Comparison of ENCODE assay signal across 28 cellular contexts in the genomic region with DNA sequence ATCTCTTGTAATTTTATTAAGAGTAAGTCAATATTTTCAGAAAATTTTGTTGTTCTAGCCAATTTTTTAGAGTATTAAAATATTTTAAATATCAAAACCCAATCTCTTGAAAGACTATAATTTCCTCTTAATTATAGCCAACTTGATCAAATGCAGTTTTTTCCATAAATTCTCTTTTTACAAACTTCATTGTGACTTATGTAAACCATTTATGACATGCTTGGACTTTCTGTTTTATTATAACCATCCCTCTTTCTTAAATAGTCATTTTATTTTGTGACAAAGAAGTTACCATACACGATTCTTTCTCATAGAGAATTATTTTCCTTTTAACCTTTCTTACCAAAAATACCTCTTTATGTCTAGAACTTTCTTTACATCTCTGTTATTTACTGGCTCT.
"Had no signal": no experiment of that assay in that cellular context is flagged by ENCODE, and none has a peak within 500 bp of the region (broad histone marks: within the 10 kb centered on the region; RNA-seq: fewer than 3 reads in every experiment).

No MANE protein-coding gene starts in this region.

- H3K27ac ChIP-seq: coronary artery, SK-N-MC had no signal

- H3K36me3 Mint-ChIP-seq: activated CD4-positive, alpha-beta memory T cell treated with anti-CD3 and anti-CD28 coated beads for 36 hours; activated naive CD8-positive, alpha-beta T cell treated with anti-CD3 and anti-CD28 coated beads for 36 hours; T-cell had no signal

- H3K4me1 Mint-ChIP-seq: activated B cell treated with CpG ODN at 0.5 μM for 24 hours; activated CD4-positive, alpha-beta T cell treated with anti-CD3 and anti-CD28 coated beads, Interleukin-2, amount 10 ng/mL, durations not matched to agents 7 days and 5 days; activated naive CD8-positive, alpha-beta T cell treated with anti-CD3 and anti-CD28 coated beads for 36 hours; activated T-helper 17 cell treated with anti-CD3 and anti-CD28 coated beads, Interleukin-2, amount 50 U/mL, for 72 hours; T-cell had no signal

- ATAC-seq: activated T-helper 17 cell treated with anti-CD3 and anti-CD28 coated beads, Interleukin-2, amount 50 U/mL, for 72 hours; Panc1; Right ventricle myocardium inferior; T-cell had no signal

- H3K4me3 ChIP-seq: coronary artery, SK-N-MC had no signal

- H3K4me3 Mint-ChIP-seq: activated B cell treated with CpG ODN at 0.5 μM for 24 hours; activated CD4-positive, alpha-beta memory T cell treated with anti-CD3 and anti-CD28 coated beads for 36 hours; activated CD4-positive, alpha-beta T cell treated with anti-CD3 and anti-CD28 coated beads, Interleukin-2, amount 10 ng/mL, durations not matched to agents 7 days and 5 days; activated naive CD4-positive, alpha-beta T cell treated with anti-CD3 and anti-CD28 coated beads for 36 hours; activated naive CD8-positive, alpha-beta T cell treated with anti-CD3 and anti-CD28 coated beads for 36 hours; activated T-helper 17 cell treated with anti-CD3 and anti-CD28 coated beads, Interleukin-2, amount 50 U/mL, for 72 hours; T-cell had no signal

- H3K27ac Mint-ChIP-seq: activated B cell treated with CpG ODN at 0.5 μM for 24 hours; activated CD4-positive, alpha-beta memory T cell treated with anti-CD3 and anti-CD28 coated beads for 36 hours; activated CD4-positive, alpha-beta T cell treated with anti-CD3 and anti-CD28 coated beads, Interleukin-2, amount 10 ng/mL, durations not matched to agents 7 days and 5 days; activated naive CD4-positive, alpha-beta T cell treated with anti-CD3 and anti-CD28 coated beads for 36 hours; activated naive CD8-positive, alpha-beta T cell treated with anti-CD3 and anti-CD28 coated beads for 36 hours; activated T-helper 17 cell treated with anti-CD3 and anti-CD28 coated beads, Interleukin-2, amount 50 U/mL, for 72 hours; T-cell had no signal

- H3K27me3 Mint-ChIP-seq: activated B cell treated with CpG ODN at 0.5 μM for 24 hours; activated CD4-positive, alpha-beta memory T cell treated with anti-CD3 and anti-CD28 coated beads for 36 hours; activated CD4-positive, alpha-beta T cell treated with anti-CD3 and anti-CD28 coated beads, Interleukin-2, amount 10 ng/mL, durations not matched to agents 7 days and 5 days; activated naive CD8-positive, alpha-beta T cell treated with anti-CD3 and anti-CD28 coated beads for 36 hours; activated T-helper 17 cell treated with anti-CD3 and anti-CD28 coated beads, Interleukin-2, amount 50 U/mL, for 72 hours; T-cell had no signal

- DNase-seq: activated B cell treated with CpG ODN at 0.5 μM for 24 hours; activated CD4-positive, alpha-beta memory T cell treated with anti-CD3 and anti-CD28 coated beads for 36 hours; activated CD4-positive, alpha-beta T cell treated with anti-CD3 and anti-CD28 coated beads for 1 hour; activated CD4-positive, alpha-beta T cell treated with anti-CD3 and anti-CD28 coated beads, Interleukin-2, amount 10 ng/mL, durations not matched to agents 7 days and 5 days; activated CD8-positive, alpha-beta memory T cell treated with anti-CD3 and anti-CD28 coated beads for 24 hours; activated gamma-delta T cell; activated naive CD4-positive, alpha-beta T cell treated with anti-CD3 and anti-CD28 coated beads for 36 hours; activated naive CD8-positive, alpha-beta T cell treated with anti-CD3 and anti-CD28 coated beads for 36 hours; activated T-cell treated with anti-CD3 and anti-CD28 coated beads for 4 hours; activated T-cell treated with anti-CD3 and anti-CD28 coated beads, Interleukin-2, amount 50 U/mL, for 48 hours; caudate nucleus; Kasumi-1; NCI-H1048; NCI-H146; NCI-H187 treated with DMSO at 0.1 percent for 48 hours; NCI-H2081 treated with DMSO at 0.1 percent for 48 hours; NCI-H345; NCI-H510A treated with DMSO at 0.1 percent for 48 hours; NCI-H69; RPMI8226; T-cell; T-helper 2 cell; T1000 had no signal
